In the genomic region with DNA sequence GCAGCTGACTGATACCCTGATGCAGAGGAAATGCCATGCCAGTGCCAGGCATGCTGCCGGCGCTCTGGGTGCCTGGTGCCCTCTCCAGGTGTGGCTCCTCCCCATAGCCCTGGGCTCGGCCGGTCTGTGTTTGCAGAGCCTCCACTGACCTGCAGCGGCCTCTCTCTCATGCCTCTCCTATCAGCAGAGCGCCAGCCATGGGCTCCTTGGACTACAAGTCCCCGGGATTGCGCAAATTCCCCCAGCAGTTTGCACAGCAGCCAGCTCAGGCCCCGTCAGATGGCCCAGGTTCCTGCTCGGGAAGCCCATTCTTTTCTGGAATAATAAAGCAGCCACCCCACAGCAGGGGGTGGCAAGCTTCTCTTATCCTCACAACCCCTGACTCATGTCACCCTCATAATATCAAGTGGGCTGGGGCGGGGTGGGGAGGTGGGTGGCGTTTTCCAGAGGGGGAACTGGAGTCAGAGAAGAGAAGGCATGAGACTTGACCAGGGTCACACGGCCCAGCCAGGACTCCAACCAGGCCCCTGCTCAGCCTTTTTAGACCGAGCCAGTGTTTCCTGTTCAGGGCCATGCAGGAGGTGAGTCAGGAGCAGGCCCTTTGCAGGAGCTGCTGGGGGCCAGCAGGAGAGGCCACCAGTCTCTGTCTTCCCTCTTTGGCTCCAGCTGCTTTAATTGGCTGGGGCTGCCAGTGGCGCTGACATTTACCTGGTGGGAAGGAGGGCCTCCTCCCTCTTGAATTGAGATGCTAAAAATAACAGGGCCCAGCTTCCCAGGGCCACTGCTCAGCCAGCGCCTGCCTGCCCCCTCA, we compare ENCODE assay signal across 1 cellular context.
TF ChIP-seq lines count a peak whose summit lies in the region.

No MANE protein-coding gene starts in this region.

TF ChIP-seq in K562, 482 proteins besides CTCF, POLR2A, EP300 and RAD21 (continued from another document and continues in another):
- TF ChIP-seq, protein P1, sequence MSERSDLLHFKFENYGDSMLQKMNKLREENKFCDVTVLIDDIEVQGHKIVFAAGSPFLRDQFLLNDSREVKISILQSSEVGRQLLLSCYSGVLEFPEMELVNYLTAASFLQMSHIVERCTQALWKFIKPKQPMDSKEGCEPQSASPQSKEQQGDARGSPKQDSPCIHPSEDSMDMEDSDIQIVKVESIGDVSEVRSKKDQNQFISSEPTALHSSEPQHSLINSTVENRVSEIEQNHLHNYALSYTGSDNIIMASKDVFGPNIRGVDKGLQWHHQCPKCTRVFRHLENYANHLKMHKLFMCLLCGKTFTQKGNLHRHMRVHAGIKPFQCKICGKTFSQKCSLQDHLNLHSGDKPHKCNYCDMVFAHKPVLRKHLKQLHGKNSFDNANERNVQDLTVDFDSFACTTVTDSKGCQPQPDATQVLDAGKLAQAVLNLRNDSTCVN (CRISPR knock-in tag; IDR thresholded peaks at IDR 0.05) = no peak
- no peak for TF ChIP-seq NR3C1 (CRISPR knock-in tag; IDR thresholded peaks at IDR 0.05)
- TF ChIP-seq, protein P2, sequence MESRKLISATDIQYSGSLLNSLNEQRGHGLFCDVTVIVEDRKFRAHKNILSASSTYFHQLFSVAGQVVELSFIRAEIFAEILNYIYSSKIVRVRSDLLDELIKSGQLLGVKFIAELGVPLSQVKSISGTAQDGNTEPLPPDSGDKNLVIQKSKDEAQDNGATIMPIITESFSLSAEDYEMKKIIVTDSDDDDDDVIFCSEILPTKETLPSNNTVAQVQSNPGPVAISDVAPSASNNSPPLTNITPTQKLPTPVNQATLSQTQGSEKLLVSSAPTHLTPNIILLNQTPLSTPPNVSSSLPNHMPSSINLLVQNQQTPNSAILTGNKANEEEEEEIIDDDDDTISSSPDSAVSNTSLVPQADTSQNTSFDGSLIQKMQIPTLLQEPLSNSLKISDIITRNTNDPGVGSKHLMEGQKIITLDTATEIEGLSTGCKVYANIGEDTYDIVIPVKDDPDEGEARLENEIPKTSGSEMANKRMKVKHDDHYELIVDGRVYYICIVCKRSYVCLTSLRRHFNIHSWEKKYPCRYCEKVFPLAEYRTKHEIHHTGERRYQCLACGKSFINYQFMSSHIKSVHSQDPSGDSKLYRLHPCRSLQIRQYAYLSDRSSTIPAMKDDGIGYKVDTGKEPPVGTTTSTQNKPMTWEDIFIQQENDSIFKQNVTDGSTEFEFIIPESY (CRISPR knock-in tag; IDR thresholded peaks at IDR 0.05) = peak; percentile 57; the same call in 1 of the 2 replicates
- peak; percentile 49; the same call in 1 of the 2 replicates for TF ChIP-seq CBFA2T2 (conservative IDR thresholded peaks at IDR 0.05)
- TF ChIP-seq, protein P3, sequence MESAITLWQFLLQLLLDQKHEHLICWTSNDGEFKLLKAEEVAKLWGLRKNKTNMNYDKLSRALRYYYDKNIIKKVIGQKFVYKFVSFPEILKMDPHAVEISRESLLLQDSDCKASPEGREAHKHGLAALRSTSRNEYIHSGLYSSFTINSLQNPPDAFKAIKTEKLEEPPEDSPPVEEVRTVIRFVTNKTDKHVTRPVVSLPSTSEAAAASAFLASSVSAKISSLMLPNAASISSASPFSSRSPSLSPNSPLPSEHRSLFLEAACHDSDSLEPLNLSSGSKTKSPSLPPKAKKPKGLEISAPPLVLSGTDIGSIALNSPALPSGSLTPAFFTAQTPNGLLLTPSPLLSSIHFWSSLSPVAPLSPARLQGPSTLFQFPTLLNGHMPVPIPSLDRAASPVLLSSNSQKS (CRISPR knock-in tag; IDR thresholded peaks at IDR 0.05) = no peak
- TF ChIP-seq FOSL1 (tag; conservative IDR thresholded peaks at IDR 0.05) = peak; percentile 44
- peak; percentile 58; the same call in 1 of the 2 replicates for TF ChIP-seq TFAP4 (CRISPR knock-in tag; IDR thresholded peaks at IDR 0.05; ENCODE audit: borderline replicate concordance)
- 0 out of 2 replicates have a peak, but pooled peaks have one; percentile 3 for TF ChIP-seq MYC (IDR thresholded peaks at IDR 0.05; ENCODE audit: low read depth, low read length)
- TF ChIP-seq MYC (CRISPR knock-in tag; IDR thresholded peaks at IDR 0.05; ENCODE audit: borderline replicate concordance, low read depth) = no peak
- no peak for TF ChIP-seq HSF4 (CRISPR knock-in tag; IDR thresholded peaks at IDR 0.05; ENCODE audit: borderline replicate concordance)
- TF ChIP-seq ELF1 (tag; IDR thresholded peaks at IDR 0.05) = no peak
- peak; percentile 72 for TF ChIP-seq CBFA2T3 (IDR thresholded peaks at IDR 0.05)
- TF ChIP-seq ARID2 (IDR thresholded peaks at IDR 0.05) = no peak
- 0 out of 2 replicates have a peak, but pooled peaks have one; percentile 41 for TF ChIP-seq BRD4 (IDR thresholded peaks at IDR 0.05)
- peak; percentile 54; the same call in 1 of the 2 replicates for TF ChIP-seq JUND (IDR thresholded peaks at IDR 0.05; ENCODE audit: borderline replicate concordance, low read depth, low read length)
- TF ChIP-seq JUND (tag; IDR thresholded peaks at IDR 0.05; ENCODE audit: borderline replicate concordance, low read depth, low read length) = no peak
- 0 out of 4 replicates have a peak, but pooled peaks of 1 of the 2 experiments have one; percentile 39 for TF ChIP-seq MAZ (CRISPR knock-in tag; conservative IDR thresholded peaks at IDR 0.05 in 1 of 2, IDR thresholded peaks at IDR 0.05 in 1 of 2)
- no peak for TF ChIP-seq ZNF133 (CRISPR knock-in tag; IDR thresholded peaks at IDR 0.05)
- peak; percentile 43 for TF ChIP-seq HNRNPLL (IDR thresholded peaks at IDR 0.05; ENCODE audit: low read depth, low read length, poor library complexity, severe bottlenecking)
- peak; percentile 15; the same call in 1 of the 2 replicates for TF ChIP-seq RB1 (IDR thresholded peaks at IDR 0.05; ENCODE audit: low read depth)
- TF ChIP-seq RBBP5 (IDR thresholded peaks at IDR 0.05; ENCODE audit: borderline replicate concordance, insufficient read depth, low read length, poor library complexity, severe bottlenecking) = peak; percentile 24
- TF ChIP-seq SMARCE1 (IDR thresholded peaks at IDR 0.05) = peak; percentile 40; the same call in 1 of the 2 replicates
- peak in 1 of 2 experiments; percentile 75; a peak in 1 of 4 replicates for TF ChIP-seq FOXA3 (CRISPR knock-in tag; conservative IDR thresholded peaks at IDR 0.05 in 1 of 2, IDR thresholded peaks at IDR 0.05 in 1 of 2)
- TF ChIP-seq ZNF395 (CRISPR knock-in tag; IDR thresholded peaks at IDR 0.05) = peak; percentile 52; the same call in 1 of the 2 replicates
- peak; percentile 39 for TF ChIP-seq DACH1 (IDR thresholded peaks at IDR 0.05; ENCODE audit: partially characterized antibody)
- peak; percentile 42; the same call in 1 of the 2 replicates for TF ChIP-seq ZNF592 (IDR thresholded peaks at IDR 0.05)
- TF ChIP-seq ZMIZ1 (IDR thresholded peaks at IDR 0.05; ENCODE audit: low read depth in 2 of 2, low read length in 2 of 2) = 0 out of 4 replicates have a peak, but pooled peaks of 1 of the 2 experiments have one; percentile 46
- TF ChIP-seq CBX3 (IDR thresholded peaks at IDR 0.05; ENCODE audit: borderline replicate concordance in 1 of 2, low read length in 2 of 2) = peak in 1 of 2 experiments; percentile 45; a peak in 1 of 3 replicates
- no peak for TF ChIP-seq ERF (CRISPR knock-in tag; IDR thresholded peaks at IDR 0.05)
- peak; percentile 68 for TF ChIP-seq ARID1B (IDR thresholded peaks at IDR 0.05)
- no peak for TF ChIP-seq KLF13 (tag; IDR thresholded peaks at IDR 0.05; ENCODE audit: borderline replicate concordance, low read depth)
- TF ChIP-seq TCF3 (CRISPR knock-in tag; IDR thresholded peaks at IDR 0.05) = peak; percentile 68
- TF ChIP-seq EGR1 (conservative IDR thresholded peaks at IDR 0.05) = peak; percentile 48
- TF ChIP-seq, protein P4, sequence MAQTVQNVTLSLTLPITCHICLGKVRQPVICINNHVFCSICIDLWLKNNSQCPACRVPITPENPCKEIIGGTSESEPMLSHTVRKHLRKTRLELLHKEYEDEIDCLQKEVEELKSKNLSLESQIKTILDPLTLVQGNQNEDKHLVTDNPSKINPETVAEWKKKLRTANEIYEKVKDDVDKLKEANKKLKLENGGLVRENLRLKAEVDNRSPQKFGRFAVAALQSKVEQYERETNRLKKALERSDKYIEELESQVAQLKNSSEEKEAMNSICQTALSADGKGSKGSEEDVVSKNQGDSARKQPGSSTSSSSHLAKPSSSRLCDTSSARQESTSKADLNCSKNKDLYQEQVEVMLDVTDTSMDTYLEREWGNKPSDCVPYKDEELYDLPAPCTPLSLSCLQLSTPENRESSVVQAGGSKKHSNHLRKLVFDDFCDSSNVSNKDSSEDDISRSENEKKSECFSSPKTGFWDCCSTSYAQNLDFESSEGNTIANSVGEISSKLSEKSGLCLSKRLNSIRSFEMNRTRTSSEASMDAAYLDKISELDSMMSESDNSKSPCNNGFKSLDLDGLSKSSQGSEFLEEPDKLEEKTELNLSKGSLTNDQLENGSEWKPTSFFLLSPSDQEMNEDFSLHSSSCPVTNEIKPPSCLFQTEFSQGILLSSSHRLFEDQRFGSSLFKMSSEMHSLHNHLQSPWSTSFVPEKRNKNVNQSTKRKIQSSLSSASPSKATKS (CRISPR knock-in tag; IDR thresholded peaks at IDR 0.05) = no peak
